Comparison of ENCODE assay signal across 21 cellular contexts in the genomic region with DNA sequence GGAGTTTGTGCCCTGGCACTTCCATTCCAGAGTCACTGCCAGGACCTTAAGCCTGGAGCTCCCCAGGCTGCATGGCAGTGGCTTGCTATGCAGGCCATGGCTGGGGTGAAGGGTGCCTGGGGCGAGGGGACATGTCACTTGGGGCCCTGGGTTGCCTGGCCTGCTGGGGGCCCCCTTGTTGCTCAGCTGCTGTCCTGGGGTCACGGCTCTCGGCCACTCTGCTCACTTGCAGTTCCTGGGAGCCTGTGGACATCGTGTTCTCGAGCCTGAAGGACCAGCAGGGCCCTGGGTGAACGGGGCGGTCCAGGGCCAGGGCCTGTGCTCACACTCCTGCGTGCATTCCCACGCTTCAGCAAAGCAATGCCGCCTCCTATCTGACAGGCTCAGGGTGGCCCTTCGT. TPM values are rescaled to one million over a fixed set of nuclear protein-coding genes. Genes with fewer than 3 reads are reported as not detected.
"Had no signal": no experiment of that assay in that cellular context is flagged by ENCODE, and none has a peak within 500 bp of the region (broad histone marks: within the 10 kb centered on the region; RNA-seq: fewer than 3 reads in every experiment).

No MANE protein-coding gene starts in this region.

- H3K4me1 Mint-ChIP-seq: memory B cell; stimulated activated effector memory CD8-positive, alpha-beta T cell treated with anti-CD3 and anti-CD28 coated beads, Interleukin-12 subunit alpha, Interleukin-12 subunit beta, amount 100 ng/mL, for 72 hours; T-helper 17 cell; WTC11 had no signal

- H3K4me3 Mint-ChIP-seq: activated CD8-positive, alpha-beta T cell treated with anti-CD3 and anti-CD28 coated beads for 36 hours; activated naive CD8-positive, alpha-beta T cell; memory B cell; natural killer cell treated with Interleukin-12 subunit alpha and Interleukin-12 subunit beta and Interleukin-15 and Interleukin-18, amount 100 ng/mL, for 72 hours; stimulated activated effector memory CD8-positive, alpha-beta T cell treated with anti-CD3 and anti-CD28 coated beads, Interleukin-12 subunit alpha, Interleukin-12 subunit beta, amount 100 ng/mL, for 72 hours; T-helper 17 cell; WTC11 had no signal

- H3K36me3 ChIP-seq: colonic mucosa, ovary, tibial nerve had no signal

- H3K27ac Mint-ChIP-seq: activated CD8-positive, alpha-beta T cell treated with anti-CD3 and anti-CD28 coated beads for 36 hours; activated naive CD8-positive, alpha-beta T cell; memory B cell; natural killer cell treated with Interleukin-12 subunit alpha and Interleukin-12 subunit beta and Interleukin-15 and Interleukin-18, amount 100 ng/mL, for 72 hours; stimulated activated effector memory CD8-positive, alpha-beta T cell treated with anti-CD3 and anti-CD28 coated beads, Interleukin-12 subunit alpha, Interleukin-12 subunit beta, amount 100 ng/mL, for 72 hours; T-helper 17 cell; WTC11 had no signal

- FAIRE-seq: endometrium had no signal

- H3K4me3 ChIP-seq: body of pancreas, colonic mucosa, ovary, tibial nerve had no signal

- H3K4me1 ChIP-seq: colonic mucosa had no signal

- H3K27me3 ChIP-seq: body of pancreas, colonic mucosa, ovary had no signal

- H3K9me3 Mint-ChIP-seq: activated CD8-positive, alpha-beta T cell treated with anti-CD3 and anti-CD28 coated beads for 36 hours; memory B cell; natural killer cell treated with Interleukin-12 subunit alpha and Interleukin-12 subunit beta and Interleukin-15 and Interleukin-18, amount 100 ng/mL, for 72 hours; stimulated activated effector memory CD8-positive, alpha-beta T cell treated with anti-CD3 and anti-CD28 coated beads, Interleukin-12 subunit alpha, Interleukin-12 subunit beta, amount 100 ng/mL, for 72 hours had no signal

- ATAC-seq: activated CD8-positive, alpha-beta T cell treated with anti-CD3 and anti-CD28 coated beads for 36 hours; body of pancreas; esophagus mucosa; natural killer cell treated with Interleukin-12 subunit alpha and Interleukin-12 subunit beta and Interleukin-15 and Interleukin-18, amount 100 ng/mL, for 72 hours; stimulated activated effector memory CD8-positive, alpha-beta T cell treated with anti-CD3 and anti-CD28 coated beads, Interleukin-12 subunit alpha, Interleukin-12 subunit beta, amount 100 ng/mL, for 72 hours; T-helper 17 cell; WTC11 had no signal

- H3K27ac ChIP-seq: colonic mucosa had no signal

- DNase-seq: activated CD4-positive, alpha-beta T cell treated with anti-CD3 and anti-CD28 coated beads for 48 hours; activated CD8-positive, alpha-beta T cell treated with anti-CD3 and anti-CD28 coated beads for 36 hours; activated gamma-delta T cell; activated T-cell treated with anti-CD3 and anti-CD28 coated beads, Interleukin-2, amount 50 U/mL, for 48 hours; amygdala; body of pancreas; central memory CD4-positive, alpha-beta T cell; colonic mucosa; hypothalamus; kidney glomerular epithelial cell; T-helper 17 cell had no signal

- H3K27me3 Mint-ChIP-seq: activated CD8-positive, alpha-beta T cell treated with anti-CD3 and anti-CD28 coated beads for 36 hours; activated naive CD8-positive, alpha-beta T cell had no signal

- H3K9me3 ChIP-seq: body of pancreas, colonic mucosa, ovary, tibial nerve had no signal

- H3K36me3 Mint-ChIP-seq: activated naive CD8-positive, alpha-beta T cell; memory B cell; natural killer cell treated with Interleukin-12 subunit alpha and Interleukin-12 subunit beta and Interleukin-15 and Interleukin-18, amount 100 ng/mL, for 72 hours; stimulated activated effector memory CD8-positive, alpha-beta T cell treated with anti-CD3 and anti-CD28 coated beads, Interleukin-12 subunit alpha, Interleukin-12 subunit beta, amount 100 ng/mL, for 72 hours; WTC11 had no signal

RNA-seq across cellular contexts. Expression of a gene that starts 31.3 kb away (rescaled TPM):
- total RNA-seq: activated CD8-positive, alpha-beta T cell treated with anti-CD3 and anti-CD28 coated beads for 36 hours; body of pancreas; colonic mucosa; esophagus mucosa; glomerular endothelial cell; natural killer cell treated with Interleukin-12 subunit alpha and Interleukin-12 subunit beta and Interleukin-15 and Interleukin-18, amount 100 ng/mL, for 72 hours; ovary; T-helper 17 cell; WTC11 had no signal
- polyA plus RNA-seq: ovary had no signal

RNA-seq across cellular contexts. Expression of a gene that starts 41.1 kb away (rescaled TPM):
- total RNA-seq: glomerular endothelial cell; natural killer cell treated with Interleukin-12 subunit alpha and Interleukin-12 subunit beta and Interleukin-15 and Interleukin-18, amount 100 ng/mL, for 72 hours; T-helper 17 cell had no signal
